In the genomic region with DNA sequence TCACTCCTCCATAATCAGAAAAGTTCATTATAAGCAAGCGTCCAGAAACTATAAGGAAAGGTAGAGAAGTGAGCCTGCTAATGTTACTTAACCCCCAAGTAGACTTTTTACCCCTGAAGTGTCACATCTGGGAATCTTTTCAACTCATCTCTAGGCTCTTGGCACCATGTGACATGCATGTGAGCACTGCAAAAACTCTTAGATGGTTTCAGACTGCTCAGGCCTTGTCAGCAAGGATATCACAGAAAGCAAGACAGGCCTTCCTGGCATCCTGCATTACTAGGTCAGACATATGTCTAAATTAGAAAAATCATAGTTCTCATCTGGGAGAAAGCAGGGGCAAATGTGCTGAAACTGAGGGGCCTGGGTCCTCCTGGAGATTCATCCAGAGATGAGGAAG, we compare ENCODE assay signal across 13 cellular contexts. TPM values are rescaled to one million over a fixed set of nuclear protein-coding genes. Genes with fewer than 3 reads are reported as not detected.
DNase-seq lines count a peak whose midpoint lies in the region; ATAC-seq and TF ChIP-seq lines count a peak whose summit lies in the region.
"Had no signal": no experiment of that assay in that cellular context is flagged by ENCODE, and none has a peak within 500 bp of the region (broad histone marks: within the 10 kb centered on the region; RNA-seq: fewer than 3 reads in every experiment).

No MANE protein-coding gene starts in this region.

- H3K9me3 ChIP-seq in esophagus squamous epithelium = no peaks in the 10 kb centered on the region
- H3K9me3 ChIP-seq in CD8-positive, alpha-beta T cell (ENCODE audit: low read length) = no peaks in the 10 kb centered on the region
- no peaks in the 10 kb centered on the region for H3K9me3 ChIP-seq in effector memory CD4-positive, alpha-beta T cell (ENCODE audit: control insufficient read depth, low read length)
- H3K9me3 ChIP-seq: SJSA1 had no signal

- CTCF ChIA-PET in CD8-positive, alpha-beta T cell (lab: Charles Lee) = interaction anchor here (0.6 to 1.4 kb wide), 3 partner anchors 21 to 187 kb away, joined by 3 read pairs; no protein-coding TSS in a partner anchor

- peaks cover 23% of the 10 kb centered on the region for H3K36me3 Mint-ChIP-seq in CD8-positive, alpha-beta T cell

- peaks cover 23% of the 10 kb centered on the region for H3K4me1 Mint-ChIP-seq in CD8-positive, alpha-beta T cell (ENCODE audit: low read depth)

- intact Hi-C loops in esophagus squamous epithelium (cut with DNase I) = no loop called here
- intact Hi-C loops in CD8-positive, alpha-beta T cell (cut with DNase I, micrococcal nuclease) = no loop called here

- no peaks in the 10 kb centered on the region for H3K9me3 Mint-ChIP-seq in CD8-positive, alpha-beta T cell
- H3K9me3 Mint-ChIP-seq: effector memory CD8-positive, alpha-beta T cell had no signal

- ATAC-seq in GM19467 (IDR thresholded peaks at IDR 0.05; ENCODE audit: unreplicated experiment) (peak; percentile 20), HG03175 (IDR thresholded peaks at IDR 0.05; ENCODE audit: unreplicated experiment) (peak; percentile 11)
- ATAC-seq in CD8-positive, alpha-beta T cell = no peak
- ATAC-seq: HCT116 had no signal

- H3K4me1 ChIP-seq in esophagus squamous epithelium = peaks cover 30 to 56% (median 33%) of the 10 kb centered on the region in 3 donors
- H3K4me1 ChIP-seq in CD8-positive, alpha-beta T cell (ENCODE audit: insufficient read depth, low read length) = peaks cover 18% of the 10 kb centered on the region
- H3K4me1 ChIP-seq in effector memory CD4-positive, alpha-beta T cell (ENCODE audit: control insufficient read depth, insufficient read depth, low read length, poor library complexity, severe bottlenecking) = peaks cover 19% of the 10 kb centered on the region

- H3K36me3 ChIP-seq in esophagus squamous epithelium = peaks cover 0 to 14% (median 0%) of the 10 kb centered on the region in 3 donors
- H3K36me3 ChIP-seq in CD8-positive, alpha-beta T cell (ENCODE audit: insufficient read depth, low read length) = no peaks in the 10 kb centered on the region
- H3K36me3 ChIP-seq in effector memory CD4-positive, alpha-beta T cell (ENCODE audit: control insufficient read depth, insufficient read depth, low read length) = no peaks in the 10 kb centered on the region
- H3K36me3 ChIP-seq: SJSA1 had no signal

- TF ChIP-seq POLR2A in esophagus squamous epithelium (IDR thresholded peaks at IDR 0.05) = no peak

- H3K27me3 ChIP-seq in esophagus squamous epithelium = peaks cover 0 to 70% (median 0%) of the 10 kb centered on the region in 4 donors
- no peaks in the 10 kb centered on the region for H3K27me3 ChIP-seq in CD8-positive, alpha-beta T cell (ENCODE audit: insufficient read depth, low read length)
- no peaks in the 10 kb centered on the region for H3K27me3 ChIP-seq in effector memory CD4-positive, alpha-beta T cell (replicated peaks; ENCODE audit: control insufficient read depth, insufficient read depth, low read length, poor library complexity, severe bottlenecking)
- H3K27me3 ChIP-seq: SJSA1 had no signal

- 64 to 82% methylated on average over 1 of the region's 1 CpG for WGBS in esophagus squamous epithelium, 2 donors

- H3K4me3 ChIP-seq in GM12865 (ENCODE audit: low read depth, low read length) (peak overlapping the region; percentile 27), esophagus squamous epithelium (no peak overlapping the region)
- H3K4me3 ChIP-seq in CD8-positive, alpha-beta T cell (ENCODE audit: low read depth, low read length) = no peak overlapping the region
- H3K4me3 ChIP-seq in effector memory CD4-positive, alpha-beta T cell (ENCODE audit: insufficient read depth, low read depth, low read length, poor library complexity, severe bottlenecking) = no peak overlapping the region
- H3K4me3 ChIP-seq: SJSA1 had no signal

- H3K27ac Mint-ChIP-seq in CD8-positive, alpha-beta T cell = no peak overlapping the region

- DNase-seq in GM12865 (ENCODE audit: low read depth) = no peak
- DNase-seq in esophagus squamous epithelium (lab: John Stamatoyannopoulos, UW) = no peak
- no peak for DNase-seq in CD8-positive, alpha-beta T cell
- DNase-seq in effector memory CD4-positive, alpha-beta T cell = no peak
- no peak for DNase-seq in DMS53 treated with DMSO at 0.1 percent for 48 hours (lab: John Stamatoyannopoulos, UW; ENCODE audit: unreplicated experiment)
- no peak for DNase-seq in NCI-H524 treated with DMSO at 0.1 percent for 48 hours (lab: John Stamatoyannopoulos, UW)
- DNase-seq: effector memory CD8-positive, alpha-beta T cell; NCI-H1105 treated with DMSO at 0.1 percent for 48 hours had no signal

- TF ChIP-seq CTCF in GM12865 (IDR thresholded peaks at IDR 0.05; ENCODE audit: insufficient read depth, low read depth, low read length, missing control alignments) (no peak), esophagus squamous epithelium (IDR thresholded peaks at IDR 0.05) (no peak)
- no peak for TF ChIP-seq CTCF in CD8-positive, alpha-beta T cell (IDR thresholded peaks at IDR 0.05)

- peak overlapping the region in 3 of 4 donors; percentile 26 to 67 (median 45) for H3K27ac ChIP-seq in esophagus squamous epithelium
- H3K27ac ChIP-seq in CD8-positive, alpha-beta T cell (ENCODE audit: low read depth, low read length) = no peak overlapping the region
- H3K27ac ChIP-seq in effector memory CD4-positive, alpha-beta T cell (ENCODE audit: insufficient read depth, low read length, poor library complexity, severe bottlenecking) = no peak overlapping the region
- H3K27ac ChIP-seq: SJSA1 had no signal

- no peak overlapping the region for H3K4me3 Mint-ChIP-seq in CD8-positive, alpha-beta T cell
- H3K4me3 Mint-ChIP-seq: effector memory CD8-positive, alpha-beta T cell had no signal

- no peaks in the 10 kb centered on the region for H3K27me3 Mint-ChIP-seq in CD8-positive, alpha-beta T cell (ENCODE audit: low read depth)
- H3K27me3 Mint-ChIP-seq: effector memory CD8-positive, alpha-beta T cell had no signal

- POLR2A ChIA-PET in CD8-positive, alpha-beta T cell (lab: Charles Lee) = no interaction called here

RNA-seq across cellular contexts. Expression of a gene that starts 18.8 kb away (rescaled TPM):
- 1 to 10 TPM in 2 of 4 donors, under 1 TPM in 2; 0.35 to 4.8 (median 1.4) TPM for total RNA-seq in esophagus squamous epithelium
- total RNA-seq in CD8-positive, alpha-beta T cell = 1 to 10 TPM; 6.4 to 7.2 TPM

RNA-seq across cellular contexts. Expression of a gene that starts 19.3 kb away (rescaled TPM):
- not detected for total RNA-seq in esophagus squamous epithelium
- total RNA-seq in CD8-positive, alpha-beta T cell = not detected
- total RNA-seq: lung microvascular endothelial cell, SJSA1 had no signal

RNA-seq across cellular contexts. Expression of a gene that starts 22.4 kb away (rescaled TPM):
- total RNA-seq in esophagus squamous epithelium = not detected
- total RNA-seq in CD8-positive, alpha-beta T cell = not detected
- total RNA-seq: lung microvascular endothelial cell, SJSA1 had no signal

RNA-seq across cellular contexts. Expression of a gene that starts 32.9 kb away (rescaled TPM):
- 10 to 100 TPM; 13.2 to 34.9 (median 19.5) TPM for total RNA-seq in esophagus squamous epithelium
- total RNA-seq in CD8-positive, alpha-beta T cell = 10 to 100 TPM in 1 of 2 experiments, 1 to 10 TPM in 1; 10.0 to 13.6 TPM

RNA-seq across cellular contexts. Expression of a gene that starts 35.7 kb away (rescaled TPM):
- total RNA-seq in esophagus squamous epithelium = not detected
- total RNA-seq in CD8-positive, alpha-beta T cell = under 1 TPM; 0.78 to 0.92 TPM
- total RNA-seq: lung microvascular endothelial cell had no signal

Comparison
In these comparisons a context has a peak if more than half of its experiments do, and no peak if none do; other contexts are left out.
1. H3K27ac ChIP-seq: peak in esophagus squamous epithelium (3 of 4); none in CD8-positive, alpha-beta T cell (single experiment) and effector memory CD4-positive, alpha-beta T cell (single experiment).